ENCODE assay signal across 17 cellular contexts in the genomic region with DNA sequence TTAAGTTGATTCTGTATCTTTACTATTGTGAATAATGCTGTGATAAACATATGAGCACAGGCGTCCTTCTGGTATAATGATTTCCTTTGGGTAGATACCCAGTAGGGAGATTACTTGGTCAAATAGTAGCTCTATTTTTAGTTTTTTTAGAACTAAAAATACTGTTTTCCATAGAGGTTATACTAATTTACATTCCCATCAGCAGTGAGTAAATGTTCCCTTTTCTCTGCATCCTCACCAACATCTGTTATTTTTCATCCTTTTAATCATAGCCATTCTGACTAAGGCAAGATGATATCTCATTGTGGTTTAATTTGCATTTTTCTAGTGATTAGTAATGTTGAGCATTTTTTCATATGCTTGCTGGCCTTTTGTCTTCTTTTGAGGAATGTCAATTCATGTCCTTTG. TPM values are rescaled to one million over a fixed set of nuclear protein-coding genes. Genes with fewer than 3 reads are reported as not detected.
DNase-seq lines count a peak whose midpoint lies in the region; TF ChIP-seq lines count a peak whose summit lies in the region.
"Had no signal": no experiment of that assay in that cellular context is flagged by ENCODE, and none has a peak within 500 bp of the region (broad histone marks: within the 10 kb centered on the region; RNA-seq: fewer than 3 reads in every experiment).

No MANE protein-coding gene starts in this region.

- TF ChIP-seq CTCF in HFFc6 (IDR thresholded peaks at IDR 0.05) = no peak
- TF ChIP-seq CTCF in thyroid gland (IDR thresholded peaks at IDR 0.05) = no peak
- no peak for TF ChIP-seq CTCF in testis (IDR thresholded peaks at IDR 0.05)

- TF ChIP-seq POLR2A in thyroid gland (IDR thresholded peaks at IDR 0.05) = no peak
- no peak for TF ChIP-seq POLR2A in testis (IDR thresholded peaks at IDR 0.05)

- peaks cover 34% of the 10 kb centered on the region for H3K4me1 Mint-ChIP-seq in HFFc6 (ENCODE audit: low read depth)
- H3K4me1 Mint-ChIP-seq: GM23338, neural progenitor cell had no signal

- no peaks in the 10 kb centered on the region for H3K36me3 ChIP-seq in thyroid gland
- no peaks in the 10 kb centered on the region for H3K36me3 ChIP-seq in testis (ENCODE audit: low read depth, missing control alignments)

- H3K9me3 ChIP-seq in thyroid gland (no peaks in the 10 kb centered on the region), testis (no peaks in the 10 kb centered on the region)
- H3K9me3 ChIP-seq: sigmoid colon had no signal

- H3K36me3 Mint-ChIP-seq in HFFc6 (ENCODE audit: low read depth) = peaks cover 48% of the 10 kb centered on the region

- intact Hi-C loops in thyroid gland (cut with DNase I) (no loop called here), testis (cut with DNase I; ENCODE audit: low total_unique reads) (no loop called here)

- H3K4me3 Mint-ChIP-seq in HFFc6 = peak overlapping the region; percentile 43; the same call in 1 of the 2 replicates
- H3K4me3 Mint-ChIP-seq: GM23338; neural progenitor cell; stimulated activated memory B cell treated with anti-CD40 and anti-IgM and Interleukin-4, amounts not matched to agents 10 μg/mL and 1 μg/mL and 100 μg/mL, for 72 hours had no signal

- H3K27me3 Mint-ChIP-seq in HFFc6 (ENCODE audit: insufficient read depth) = no peaks in the 10 kb centered on the region
- H3K27me3 Mint-ChIP-seq: stimulated activated memory B cell treated with anti-CD40 and anti-IgM and Interleukin-4, amounts not matched to agents 10 μg/mL and 1 μg/mL and 100 μg/mL, for 72 hours had no signal

- H3K27ac ChIP-seq in thyroid gland (no peak overlapping the region), testis (no peak overlapping the region)
- H3K27ac ChIP-seq: neural progenitor cell, sigmoid colon had no signal

- no peaks in the 10 kb centered on the region for H3K4me1 ChIP-seq in thyroid gland
- no peaks in the 10 kb centered on the region for H3K4me1 ChIP-seq in testis
- H3K4me1 ChIP-seq: neural progenitor cell, sigmoid colon had no signal

- H3K4me3 ChIP-seq in thyroid gland (replicated peaks in 1 of 3) = no peak overlapping the region
- no peak overlapping the region for H3K4me3 ChIP-seq in testis
- H3K4me3 ChIP-seq: GM23338, lung, neural progenitor cell, sigmoid colon had no signal

- WGBS in thyroid gland, 2 donors = 90 to 97% methylated on average over 1 of the region's 1 CpG
- 93 to 94% methylated on average over 1 of the region's 1 CpG for WGBS in testis, 2 donors

- no peaks in the 10 kb centered on the region for H3K27me3 ChIP-seq in thyroid gland
- no peaks in the 10 kb centered on the region for H3K27me3 ChIP-seq in testis
- H3K27me3 ChIP-seq: neural progenitor cell, sigmoid colon had no signal

- peak overlapping the region; percentile 61 for H3K27ac Mint-ChIP-seq in HFFc6
- H3K27ac Mint-ChIP-seq: GM23338; neural progenitor cell; stimulated activated memory B cell treated with anti-CD40 and anti-IgM and Interleukin-4, amounts not matched to agents 10 μg/mL and 1 μg/mL and 100 μg/mL, for 72 hours had no signal

- DNase-seq in EH (ENCODE audit: low read depth) (peak; percentile 91), HFFc6 (peak; percentile 88), amniotic stem cell (lab: John Stamatoyannopoulos, UW) (peak; percentile 20), hepatic stellate cell (ENCODE audit: low spot score) (peak; percentile 15), thyroid gland (no peak), NCI-H2107 (lab: John Stamatoyannopoulos, UW) (no peak), testis (no peak)
- DNase-seq: erythroblast; GDM1; NCI-H1436 treated with DMSO at 0.1 percent for 48 hours; NCI-H510A treated with DMSO at 0.1 percent for 48 hours; sigmoid colon; stimulated activated CD4-positive, alpha-beta T cell treated with anti-CD3 and anti-CD28 coated beads, Interleukin-4, amount 100 ng/mL, for 4 hours had no signal

- peaks cover 11% of the 10 kb centered on the region for H3K9me3 Mint-ChIP-seq in HFFc6
- H3K9me3 Mint-ChIP-seq: GM23338; neural progenitor cell; stimulated activated memory B cell treated with anti-CD40 and anti-IgM and Interleukin-4, amounts not matched to agents 10 μg/mL and 1 μg/mL and 100 μg/mL, for 72 hours had no signal

RNA-seq across cellular contexts. Expression of gene PMS1, which starts 35.1 kb away (rescaled TPM):
- 10 to 100 TPM; 18.9 to 22.8 (median 20.5) TPM for total RNA-seq in HFFc6 (2021; fragmentation: NEBNext Ultra II Directional; extraction: Animal tissue kit (Norgen Biotek cat#: 25700))
- total RNA-seq in thyroid gland (10 to 100 TPM; 22.7 to 34.9 (median 28.1) TPM), testis (10 to 100 TPM; 39.5 to 81.8 TPM)
- 69.3 TPM for polyA plus RNA-seq in testis (ENCODE audit: insufficient read depth, low read depth, low replicate concordance)

RNA-seq across cellular contexts. Expression of gene ORMDL1, which starts 35.2 kb away (rescaled TPM):
- total RNA-seq in HFFc6 (2021; fragmentation: NEBNext Ultra II Directional; extraction: Animal tissue kit (Norgen Biotek cat#: 25700)) = 10 to 100 TPM; 48.6 to 70.2 (median 60.3) TPM
- total RNA-seq in thyroid gland (100 to 1,000 TPM in 1 of 4 donors, 10 to 100 TPM in 3; 73.1 to 124 (median 90.0) TPM), testis (100 to 1,000 TPM; 122 to 158 TPM)
- 91.0 TPM for polyA plus RNA-seq in testis (ENCODE audit: insufficient read depth, low read depth, low replicate concordance)

RNA-seq across cellular contexts. Expression of gene OSGEPL1, which starts 56.7 kb away (rescaled TPM):
- total RNA-seq in HFFc6 (2021; fragmentation: NEBNext Ultra II Directional; extraction: Animal tissue kit (Norgen Biotek cat#: 25700)) = 1 to 10 TPM; 5.0 to 7.2 (median 7.0) TPM
- total RNA-seq in thyroid gland = 10 to 100 TPM in 2 of 4 donors, 1 to 10 TPM in 2; 6.9 to 13.7 (median 9.8) TPM
- total RNA-seq in testis = 10 to 100 TPM; 15.7 TPM
- polyA plus RNA-seq in testis (ENCODE audit: insufficient read depth, low read depth, low replicate concordance) = 11.0 TPM

Comparison
In these comparisons a context has a peak if more than half of its experiments do, and no peak if none do; other contexts are left out.
1. DNase-seq: peak in EH (single experiment), HFFc6 (single experiment), amniotic stem cell (single experiment) and hepatic stellate cell (single experiment); none in thyroid gland (0 of 2), NCI-H2107 (single experiment) and testis (single experiment).